In genomic region chr21:41365377-41366107, GRCh38 we compare ENCODE assay signal across 1 cellular context.
TF ChIP-seq lines count a peak whose summit lies in the region.

No MANE protein-coding gene starts in this region.

TF ChIP-seq in K562, 482 proteins besides CTCF, POLR2A, EP300 and RAD21:
- TF ChIP-seq RAD51 (IDR thresholded peaks at IDR 0.05; ENCODE audit: borderline replicate concordance, low read depth), result no peak
- no peak for TF ChIP-seq PHB (CRISPR knock-in tag; IDR thresholded peaks at IDR 0.05)
- TF ChIP-seq ZKSCAN3 (CRISPR knock-in tag; IDR thresholded peaks at IDR 0.05), result no peak
- TF ChIP-seq ZNF146 (CRISPR knock-in tag; IDR thresholded peaks at IDR 0.05; ENCODE audit: unreplicated experiment), result peak; percentile 72
- no peak for TF ChIP-seq MXD1 (CRISPR knock-in tag; IDR thresholded peaks at IDR 0.05; ENCODE audit: borderline replicate concordance, poor library complexity, severe bottlenecking)
- TF ChIP-seq RBM25 (IDR thresholded peaks at IDR 0.05; ENCODE audit: low read depth, low read length, severe bottlenecking), result peak; percentile 19
